ENCODE assay signal across 1 cellular context in genomic region chr11:447923-448731, GRCh38.
TF ChIP-seq lines count a peak whose summit lies in the region.

No MANE protein-coding gene starts in this region.

TF ChIP-seq in HCT116, 20 proteins besides CTCF, POLR2A, EP300 and RAD21 (continued from another document):
- peak; percentile 70; the same call in 1 of the 2 replicates for TF ChIP-seq ZFX (IDR thresholded peaks at IDR 0.05)
- TF ChIP-seq TCF7L2 (IDR thresholded peaks at IDR 0.05; ENCODE audit: borderline replicate concordance, extremely low read depth, insufficient read depth, insufficient read length) = no peak
- no peak for TF ChIP-seq SP1 (IDR thresholded peaks at IDR 0.05; ENCODE audit: low read depth)
- no peak for TF ChIP-seq FOSL1 (IDR thresholded peaks at IDR 0.05; ENCODE audit: low read depth)
- peak; percentile 73 for TF ChIP-seq POLR2AphosphoS5 (IDR thresholded peaks at IDR 0.05; ENCODE audit: low read depth, low read length)
- TF ChIP-seq REST (IDR thresholded peaks at IDR 0.05; ENCODE audit: low read depth) = no peak
